In genomic region chr2:8388779-8389178, GRCh38 we compare ENCODE assay signal across 25 cellular contexts.
A peak's percentile ranks its signal among the peaks of the same experiment; 100 is the strongest.
DNase-seq lines count a peak whose midpoint lies in the region; ATAC-seq, FAIRE-seq and TF ChIP-seq lines count a peak whose summit lies in the region.
"Had no signal": no experiment of that assay in that cellular context is flagged by ENCODE, and none has a peak within 500 bp of the region (broad histone marks: within the 10 kb centered on the region; RNA-seq: fewer than 3 reads in every experiment).

No MANE protein-coding gene starts in this region.

- H3K27me3 ChIP-seq in GM12878 (replicated peaks in 1 of 2; ENCODE audit: control insufficient read depth in 2 of 2, insufficient read depth in 2 of 2, low read length in 1 of 2) = no peaks in the 10 kb centered on the region
- H3K27me3 ChIP-seq: ascending aorta, neutrophil, tibial artery had no signal

- peak; percentile 49 for ATAC-seq in GM21381 (IDR thresholded peaks at IDR 0.05; ENCODE audit: unreplicated experiment)
- ATAC-seq in HG03139 (IDR thresholded peaks at IDR 0.05; ENCODE audit: unreplicated experiment) = peak; percentile 52
- ATAC-seq in GM12878 = peak; percentile 47
- no peak for ATAC-seq in HG02840 (IDR thresholded peaks at IDR 0.05; ENCODE audit: low FRiP score, unreplicated experiment)
- no peak for ATAC-seq in HG03039 (IDR thresholded peaks at IDR 0.05; ENCODE audit: unreplicated experiment)
- ATAC-seq: activated naive CD4-positive, alpha-beta T cell treated with anti-CD3 and anti-CD28 coated beads, Interleukin-2, amount 50 U/mL, for 72 hours; activated T-cell treated with anti-CD3 and anti-CD28 coated beads, Interleukin-2, amount 50 U/mL, for 72 hours; stimulated activated naive CD8-positive, alpha-beta T cell treated with anti-CD3 and anti-CD28 coated beads, Interleukin-15, Interleukin-2, amounts not matched to agents 100 U/mL and 50 U/mL, for 24 hours had no signal

- peaks cover 0 to 10% of the 10 kb centered on the region in 2 experiments; a peak in 2 of 4 replicates for H3K36me3 ChIP-seq in GM12878 (ENCODE audit: control insufficient read depth in 2 of 2, insufficient read depth in 2 of 2, low read length in 1 of 2)
- H3K36me3 ChIP-seq: ascending aorta, neutrophil, tibial artery had no signal

- FAIRE-seq in GM18507 (lab: Jason Lieb, UNC) (peak; percentile 78), GM12878 (lab: Jason Lieb, UNC) (no peak)
- FAIRE-seq: kidney had no signal

- no peak for TF ChIP-seq EP300 in GM12878 (IDR thresholded peaks at IDR 0.05; ENCODE audit: borderline replicate concordance in 1 of 2, control insufficient read depth in 1 of 2, low read depth in 2 of 2, low read length in 2 of 2)

- no peak overlapping the region for H3K27ac ChIP-seq in GM12878 (ENCODE audit: control insufficient read depth, insufficient read depth)
- H3K27ac ChIP-seq: ascending aorta, neutrophil, tibial artery had no signal

- DNase-seq in GM18507 (ENCODE audit: extremely low spot score, insufficient read length, low read depth) (no peak), GM12878 (ENCODE audit: low read depth, low spot score) (no peak), KBM-7 (no peak), DMS53 treated with DMSO at 0.1 percent for 48 hours (lab: John Stamatoyannopoulos, UW; ENCODE audit: unreplicated experiment) (no peak)
- DNase-seq: activated T-cell treated with anti-CD3 and anti-CD28 coated beads, Interleukin-2, amount 50 U/mL, for 72 hours; CD4-positive, CD25-positive, alpha-beta regulatory T cell; DMS153; effector CD4-positive, alpha-beta T cell; erythroblast; foreskin melanocyte; GDM1; H7; kidney; NCI-H446 treated with DMSO at 0.1 percent for 48 hours; stimulated activated CD4-positive, alpha-beta T cell treated with anti-CD3 and anti-CD28 coated beads, Interleukin-2, amount 100 ng/mL, for 48 hours; stimulated activated naive CD8-positive, alpha-beta T cell treated with anti-CD3 and anti-CD28 coated beads, Interleukin-15, Interleukin-2, amounts not matched to agents 100 U/mL and 50 U/mL, for 24 hours; tibial artery had no signal

- H3K79me2 ChIP-seq in GM12878 (ENCODE audit: control insufficient read depth, insufficient read depth, low read length) = no peaks in the 10 kb centered on the region

- TF ChIP-seq POLR2A in GM12878 (IDR thresholded peaks at IDR 0.05; ENCODE audit: low read depth, low read length) = no peak

- POLR2A ChIA-PET in GM12878 (lab: Charles Lee) = interaction anchor here (1.5 kb wide), 1 partner anchor 9 kb away, joined by 3 read pairs; no protein-coding TSS in a partner anchor

- in situ Hi-C loops in GM12878 (cut with MboI) = no loop called here
- in situ Hi-C loops in KBM-7 (cut with MboI; ENCODE audit: low pct_unique_long_range_greater_than_20kb, low sequenced_read_pairs) = no loop called here

- no peak for TF ChIP-seq RAD21 in GM12878 (IDR thresholded peaks at IDR 0.05; ENCODE audit: insufficient read depth, low read depth, low read length)

- H2AFZ ChIP-seq in GM12878 (ENCODE audit: control insufficient read depth, low read depth, low read length) = no peak overlapping the region

- no peaks in the 10 kb centered on the region for H4K20me1 ChIP-seq in GM12878 (ENCODE audit: control insufficient read depth, insufficient read depth)

- no peak overlapping the region for H3K9ac ChIP-seq in GM12878 (ENCODE audit: control insufficient read depth, insufficient read depth, low read length)

- TF ChIP-seq CTCF in GM12878 (IDR thresholded peaks at IDR 0.05 in 2 of 3, conservative IDR thresholded peaks at IDR 0.05 in 1 of 3; ENCODE audit: control insufficient read depth in 2 of 3, extremely low read depth in 1 of 3, insufficient read depth in 1 of 3, low read depth in 3 of 3, low read length in 3 of 3) = no peak

- H3K4me3 ChIP-seq in GM12878 = no peak overlapping the region
- H3K4me3 ChIP-seq: ascending aorta, smooth muscle cell, tibial artery had no signal

- no TSS peak for BruUV-seq in GM12878 (replicated peaks; lab: Mats Ljungman, UMichigan)

- peaks cover 5% of the 10 kb centered on the region; the same call in 2 of the 3 replicates for H3K9me3 ChIP-seq in GM12878 (replicated peaks; ENCODE audit: control insufficient read depth, insufficient read depth, low read length)
- H3K9me3 ChIP-seq: neutrophil, tibial artery had no signal

- SMC1A ChIA-PET in GM12878 (lab: Charles Lee; ENCODE audit: uncharacterized antibody, unreplicated experiment) = interaction anchor here (0.6 to 3.9 kb wide), 10 partner anchors 9 to 83 kb away, joined by 3 to 35 read pairs (median 5); no protein-coding TSS in a partner anchor

- CTCF ChIA-PET in GM12878 (lab: Yijun Ruan, JAX) = interaction anchor here (1.2 to 3.2 kb wide), 4 partner anchors 8 to 20 kb away, joined by 3 to 19 read pairs (median 4); no protein-coding TSS in a partner anchor

- intact Hi-C loops in GM12878 (cut with micrococcal nuclease; ENCODE audit: unreplicated experiment) = no loop called here

- peak overlapping the region; percentile 5; the same call in 1 of the 2 replicates for H3K4me2 ChIP-seq in GM12878 (ENCODE audit: control insufficient read depth, insufficient read depth)
- H3K4me2 ChIP-seq: smooth muscle cell had no signal

- WGBS in GM12878 (ENCODE audit: insufficient coverage, insufficient replicate concordance, low lambda C conversion rate, missing lambda C conversion rate) = 60% methylated on average over 2 of the region's 2 CpGs

- RAD21 ChIA-PET in GM12878 (lab: Charles Lee; ENCODE audit: unreplicated experiment) = interaction anchor here (0.6 to 1.7 kb wide), 6 partner anchors 9 to 314 kb away, joined by 3 to 6 read pairs (median 3); no protein-coding TSS in a partner anchor

- peaks cover 3% of the 10 kb centered on the region; the same call in 1 of the 2 replicates for H3K4me1 ChIP-seq in GM12878 (ENCODE audit: control insufficient read depth, insufficient read depth, low read length)
- H3K4me1 ChIP-seq: ascending aorta, tibial artery had no signal

TF ChIP-seq in GM12878, 131 proteins besides CTCF, POLR2A, EP300 and RAD21:
- TF ChIP-seq GABPA (IDR thresholded peaks at IDR 0.05; ENCODE audit: low read depth) (no peak), BHLHE40 (IDR thresholded peaks at IDR 0.05; ENCODE audit: borderline replicate concordance in 1 of 2, low read depth in 2 of 2, low read length in 1 of 2) (no peak), CHD2 (IDR thresholded peaks at IDR 0.05; ENCODE audit: borderline replicate concordance, low read depth, low read length) (no peak), MXI1 (IDR thresholded peaks at IDR 0.05; ENCODE audit: low read depth, low read length) (no peak), SRF (IDR thresholded peaks at IDR 0.05; ENCODE audit: low read depth in 2 of 2, low read length in 2 of 2) (no peak), E2F8 (IDR thresholded peaks at IDR 0.05; ENCODE audit: low read depth, partially characterized antibody) (no peak), NBN (IDR thresholded peaks at IDR 0.05) (no peak), EZH2 (IDR thresholded peaks at IDR 0.05; ENCODE audit: borderline replicate concordance, control insufficient read depth, low read depth, low read length) (no peak), E4F1 (IDR thresholded peaks at IDR 0.05; ENCODE audit: borderline replicate concordance, partially characterized antibody) (no peak), RUNX3 (IDR thresholded peaks at IDR 0.05; ENCODE audit: low read length) (no peak), STAT3 (IDR thresholded peaks at IDR 0.05; ENCODE audit: low read depth, low read length) (no peak)

Comparison
In these comparisons a context has a peak if more than half of its experiments do, and no peak if none do; other contexts are left out.
1. ATAC-seq: peak in GM21381 (single experiment), HG03139 (single experiment) and GM12878 (single experiment); none in HG02840 (single experiment) and HG03039 (single experiment).